1 cellular context compared by ENCODE assay signal in genomic region chr19:10817291-10818038, GRCh38.
TF ChIP-seq lines count a peak whose summit lies in the region.

No MANE protein-coding gene starts in this region.

TF ChIP-seq in GM23338, 12 proteins besides CTCF, POLR2A, EP300 and RAD21 (continued from another document):
- TF ChIP-seq ZNF462 (CRISPR knock-in tag; IDR thresholded peaks at IDR 0.05) (no peak), EZH2phosphoT487 (IDR thresholded peaks at IDR 0.05; ENCODE audit: unreplicated experiment) (no peak), JUNB (IDR thresholded peaks at IDR 0.05; ENCODE audit: unreplicated experiment) (no peak), STAT1 (IDR thresholded peaks at IDR 0.05; ENCODE audit: unreplicated experiment) (no peak), CREB1 (CRISPR knock-in tag; IDR thresholded peaks at IDR 0.05; ENCODE audit: low read depth) (no peak), ZNF331 (CRISPR knock-in tag; IDR thresholded peaks at IDR 0.05; ENCODE audit: low read depth) (no peak), EZH2 (IDR thresholded peaks at IDR 0.05; ENCODE audit: low read depth, unreplicated experiment) (no peak), ZNF114 (CRISPR knock-in tag; IDR thresholded peaks at IDR 0.05) (no peak)
- TF ChIP-seq, protein P1, sequence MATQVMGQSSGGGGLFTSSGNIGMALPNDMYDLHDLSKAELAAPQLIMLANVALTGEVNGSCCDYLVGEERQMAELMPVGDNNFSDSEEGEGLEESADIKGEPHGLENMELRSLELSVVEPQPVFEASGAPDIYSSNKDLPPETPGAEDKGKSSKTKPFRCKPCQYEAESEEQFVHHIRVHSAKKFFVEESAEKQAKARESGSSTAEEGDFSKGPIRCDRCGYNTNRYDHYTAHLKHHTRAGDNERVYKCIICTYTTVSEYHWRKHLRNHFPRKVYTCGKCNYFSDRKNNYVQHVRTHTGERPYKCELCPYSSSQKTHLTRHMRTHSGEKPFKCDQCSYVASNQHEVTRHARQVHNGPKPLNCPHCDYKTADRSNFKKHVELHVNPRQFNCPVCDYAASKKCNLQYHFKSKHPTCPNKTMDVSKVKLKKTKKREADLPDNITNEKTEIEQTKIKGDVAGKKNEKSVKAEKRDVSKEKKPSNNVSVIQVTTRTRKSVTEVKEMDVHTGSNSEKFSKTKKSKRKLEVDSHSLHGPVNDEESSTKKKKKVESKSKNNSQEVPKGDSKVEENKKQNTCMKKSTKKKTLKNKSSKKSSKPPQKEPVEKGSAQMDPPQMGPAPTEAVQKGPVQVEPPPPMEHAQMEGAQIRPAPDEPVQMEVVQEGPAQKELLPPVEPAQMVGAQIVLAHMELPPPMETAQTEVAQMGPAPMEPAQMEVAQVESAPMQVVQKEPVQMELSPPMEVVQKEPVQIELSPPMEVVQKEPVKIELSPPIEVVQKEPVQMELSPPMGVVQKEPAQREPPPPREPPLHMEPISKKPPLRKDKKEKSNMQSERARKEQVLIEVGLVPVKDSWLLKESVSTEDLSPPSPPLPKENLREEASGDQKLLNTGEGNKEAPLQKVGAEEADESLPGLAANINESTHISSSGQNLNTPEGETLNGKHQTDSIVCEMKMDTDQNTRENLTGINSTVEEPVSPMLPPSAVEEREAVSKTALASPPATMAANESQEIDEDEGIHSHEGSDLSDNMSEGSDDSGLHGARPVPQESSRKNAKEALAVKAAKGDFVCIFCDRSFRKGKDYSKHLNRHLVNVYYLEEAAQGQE (IDR thresholded peaks at IDR 0.05; ENCODE audit: unreplicated experiment), result no peak
